23 cellular contexts compared by ENCODE assay signal in the genomic region with DNA sequence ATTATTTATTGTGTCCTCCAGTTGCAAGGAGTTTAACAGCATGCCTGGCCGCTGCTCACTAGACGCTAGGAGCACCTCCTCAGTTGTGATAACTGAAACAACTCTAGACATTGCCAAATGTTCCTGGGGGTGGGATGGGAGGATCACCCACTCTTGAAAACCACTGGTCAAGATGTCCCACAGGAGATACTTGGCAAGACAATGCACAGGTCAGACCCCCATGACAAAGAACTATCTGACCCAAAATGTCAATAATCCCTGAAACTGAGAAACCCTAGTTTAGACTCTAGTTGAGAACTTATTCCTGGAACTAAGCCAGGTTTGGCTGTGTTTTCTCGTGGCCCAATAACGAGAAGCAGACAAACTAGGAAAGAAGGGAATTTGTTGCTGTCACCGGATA. TPM values are rescaled to one million over a fixed set of nuclear protein-coding genes. Genes with fewer than 3 reads are reported as not detected.
"Had no signal": no experiment of that assay in that cellular context is flagged by ENCODE, and none has a peak within 500 bp of the region (broad histone marks: within the 10 kb centered on the region; RNA-seq: fewer than 3 reads in every experiment).

No MANE protein-coding gene starts in this region.

- H3K27me3 ChIP-seq: SJSA1 had no signal

- H3K9me3 ChIP-seq: SJSA1 had no signal

- H3K27ac ChIP-seq: HL-60, SJSA1, SK-N-MC had no signal

- H3K36me3 ChIP-seq: SJSA1 had no signal

- DNase-seq: KBM-7, MV-4-11, NCI-H1048, NCI-H1105, NCI-H1417, NCI-H146, NCI-H1694 treated with DMSO at 0.1 percent for 48 hours, NCI-H1930, NCI-H2081, NCI-H2107, NCI-H2227 treated with DMSO at 0.1 percent for 48 hours, NCI-H446, NCI-H510A, NCI-H524 treated with DMSO at 0.1 percent for 48 hours, NCI-H69, NCI-H774, Right ventricle myocardium superior, RPMI8226, SIG-M5 had no signal

- H3K4me3 ChIP-seq: SJSA1, SK-N-MC had no signal

RNA-seq across cellular contexts. Expression of gene PRRT1, which starts 12.1 kb away (rescaled TPM):
- total RNA-seq: SJSA1 had no signal
- polyA plus RNA-seq: IgD-negative memory B cell had no signal

RNA-seq across cellular contexts. Expression of gene EGFL8, which starts 24.8 kb away (rescaled TPM):
- polyA plus RNA-seq: IgD-negative memory B cell had no signal
